17 cellular contexts compared by ENCODE assay signal in the genomic region with DNA sequence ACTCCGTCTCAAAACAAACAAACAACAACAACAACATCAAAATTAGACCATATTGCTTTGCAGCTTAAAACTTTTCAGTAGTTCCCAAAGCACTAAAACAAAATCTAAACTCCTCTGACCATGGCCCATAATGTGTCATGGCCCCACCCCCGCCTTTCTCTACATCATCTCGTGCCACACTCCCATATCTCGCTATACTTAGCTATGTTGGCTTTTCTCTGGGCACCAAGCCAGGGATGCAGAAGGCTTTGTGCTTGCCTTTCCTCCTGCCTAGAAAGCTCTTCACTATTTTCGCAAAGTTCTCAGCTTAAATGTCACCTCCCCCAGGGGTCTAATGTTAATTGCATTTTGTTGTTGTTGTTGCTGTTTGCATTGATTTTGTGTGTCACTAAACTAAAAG. TPM values are rescaled to one million over a fixed set of nuclear protein-coding genes. Genes with fewer than 3 reads are reported as not detected.
A peak's percentile ranks its signal among the peaks of the same experiment; 100 is the strongest.
DNase-seq lines count a peak whose midpoint lies in the region; ATAC-seq and TF ChIP-seq lines count a peak whose summit lies in the region.
"Had no signal": no experiment of that assay in that cellular context is flagged by ENCODE, and none has a peak within 500 bp of the region (broad histone marks: within the 10 kb centered on the region; RNA-seq: fewer than 3 reads in every experiment).

No MANE protein-coding gene starts in this region.

- in situ Hi-C loops in GM23248 (cut with MboI) = loop anchor here (5.0 to 10.0 kb wide), 2 partner anchors 118 to 296 kb away; partner anchors contain the start of gene LIPA

- H3K27me3 ChIP-seq in GM23248 (replicated peaks; ENCODE audit: insufficient read depth) (peaks cover 14% of the 10 kb centered on the region; the same call in 1 of the 2 replicates), testis (no peaks in the 10 kb centered on the region), vagina (no peaks in the 10 kb centered on the region)

- TF ChIP-seq POLR2A in testis (IDR thresholded peaks at IDR 0.05) = no peak
- no peak for TF ChIP-seq POLR2A in vagina (IDR thresholded peaks at IDR 0.05)

- no peak overlapping the region for H3K4me2 ChIP-seq in GM23248 (ENCODE audit: unreplicated experiment)

- H3K79me2 ChIP-seq in GM23248 (ENCODE audit: insufficient read depth) = no peaks in the 10 kb centered on the region

- peaks cover 14% of the 10 kb centered on the region for H3K4me1 ChIP-seq in GM23248 (ENCODE audit: insufficient read depth)
- no peaks in the 10 kb centered on the region for H3K4me1 ChIP-seq in testis
- H3K4me1 ChIP-seq in vagina = no peaks in the 10 kb centered on the region
- H3K4me1 ChIP-seq: HAP-1 had no signal

- H3K9me2 ChIP-seq in GM23248 (ENCODE audit: insufficient read depth) = no peaks in the 10 kb centered on the region

- intact Hi-C loops in cardiac septum (cut with DNase I) (loop anchor here (10.0 kb wide), 1 partner anchor 76 kb away; no protein-coding TSS in a partner anchor), testis (cut with DNase I; ENCODE audit: low total_unique reads) (loop anchor here (10.0 kb wide), 1 partner anchor 126 kb away; no protein-coding TSS in a partner anchor), vagina (cut with DNase I) (no loop called here)

- no peak overlapping the region for H2AFZ ChIP-seq in GM23248

- ATAC-seq in HG03354 (IDR thresholded peaks at IDR 0.05; ENCODE audit: poor library complexity, severe bottlenecking, unreplicated experiment) = no peak

- H3K4me3 ChIP-seq in AG10803 (ENCODE audit: low read length) = no peak overlapping the region
- no peak overlapping the region for H3K4me3 ChIP-seq in GM23248
- no peak overlapping the region for H3K4me3 ChIP-seq in testis
- no peak overlapping the region for H3K4me3 ChIP-seq in vagina
- H3K4me3 ChIP-seq: dorsolateral prefrontal cortex, HAP-1, thoracic aorta had no signal

- no peaks in the 10 kb centered on the region for H3K36me3 ChIP-seq in GM23248 (ENCODE audit: low read depth)
- H3K36me3 ChIP-seq in testis (ENCODE audit: low read depth, missing control alignments) = no peaks in the 10 kb centered on the region
- no peaks in the 10 kb centered on the region for H3K36me3 ChIP-seq in vagina
- H3K36me3 ChIP-seq: HAP-1, thoracic aorta had no signal

- no peaks in the 10 kb centered on the region for H3F3A ChIP-seq in GM23248 (ENCODE audit: insufficient read depth)

- H3K9me3 ChIP-seq in GM23248 (ENCODE audit: low read depth) (no peaks in the 10 kb centered on the region), testis (no peaks in the 10 kb centered on the region), vagina (no peaks in the 10 kb centered on the region)
- H3K9me3 ChIP-seq: thoracic aorta had no signal

- WGBS in GM23248 (ENCODE audit: low coverage in 1 of 2, low lambda C conversion rate in 2 of 2, missing lambda C conversion rate in 2 of 2), 2 experiments = 66 to 72% methylated on average over 5 of the region's 5 CpGs
- WGBS in testis, 2 donors = 63 to 71% methylated on average over 5 of the region's 5 CpGs

- TF ChIP-seq CTCF in AG10803 (conservative IDR thresholded peaks at IDR 0.05; ENCODE audit: low read length) = no peak
- TF ChIP-seq CTCF in testis (IDR thresholded peaks at IDR 0.05) = no peak
- no peak for TF ChIP-seq CTCF in vagina (IDR thresholded peaks at IDR 0.05)

- peak; percentile 6 for DNase-seq in AG10803 (ENCODE audit: low read depth)
- peak; percentile 50 for DNase-seq in GM23248
- peak; percentile 16 for DNase-seq in RPMI8226
- DNase-seq in cardiac septum (ENCODE audit: low spot score) = peak; percentile 80
- no peak for DNase-seq in testis
- no peak for DNase-seq in stimulated activated CD4-positive, alpha-beta T cell treated with anti-CD3 and anti-CD28 coated beads, Interleukin-4, amount 100 ng/mL, for 1 hour
- no peak for DNase-seq in vagina (ENCODE audit: extremely low spot score in 2 of 2)
- DNase-seq: activated naive CD4-positive, alpha-beta T cell treated with anti-CD3 and anti-CD28 coated beads, Interleukin-2, amount 50 U/mL, for 16 hours; activated T-cell treated with anti-CD3 and anti-CD28 coated beads, Interleukin-2, amount 50 U/mL, for 1 hour; dorsolateral prefrontal cortex; hypothalamus; NCI-H2081; NK-92 treated with Interleukin-12 subunit alpha and Interleukin-12 subunit beta, amount 100 ng/mL, for 24 hours had no signal

- H3K27ac ChIP-seq in GM23248 (no peak overlapping the region), testis (no peak overlapping the region), vagina (no peak overlapping the region)
- H3K27ac ChIP-seq: dorsolateral prefrontal cortex, thoracic aorta had no signal

- H4K20me1 ChIP-seq in GM23248 (ENCODE audit: insufficient read depth) = no peaks in the 10 kb centered on the region

- no peak overlapping the region for H3K9ac ChIP-seq in GM23248

RNA-seq across cellular contexts. Expression of gene SLC16A12, which starts 15.1 kb away (rescaled TPM):
- total RNA-seq in GM23248 (2014; rRNA removed; shearing (Covaris generic)) = not detected in 2 replicates
- polyA plus RNA-seq in GM23248 (2016; fragmentation: Nextera tagmentation; extraction: Ambion mirVana) (not detected in 2 replicates), testis (ENCODE audit: insufficient read depth, low read depth, low replicate concordance) (2.8 TPM)
- total RNA-seq in cardiac septum (3.1 TPM), testis (1 to 10 TPM; 1.9 to 6.0 TPM), vagina (3.7 TPM)
- total RNA-seq: SK-MEL-5 had no signal

Comparison
In these comparisons a context has a peak if more than half of its experiments do, and no peak if none do; other contexts are left out.
1. DNase-seq: peak in AG10803 (single experiment), GM23248 (single experiment), RPMI8226 (single experiment) and cardiac septum (single experiment); none in testis (single experiment), stimulated activated CD4-positive, alpha-beta T cell treated with anti-CD3 and anti-CD28 coated beads, Interleukin-4, amount 100 ng/mL, for 1 hour (single experiment) and vagina (0 of 2).